Comparison of ENCODE assay signal across 14 cellular contexts in genomic region chr14:36256131-36256801, GRCh38.
DNase-seq lines count a peak whose midpoint lies in the region; ATAC-seq, FAIRE-seq and TF ChIP-seq lines count a peak whose summit lies in the region.
"Had no signal": no experiment of that assay in that cellular context is flagged by ENCODE, and none has a peak within 500 bp of the region (broad histone marks: within the 10 kb centered on the region; RNA-seq: fewer than 3 reads in every experiment).

No MANE protein-coding gene starts in this region.

- H2AFZ ChIP-seq in H1 (ENCODE audit: low read length) = 0 out of 2 replicates have a peak overlapping the region, but pooled peaks have one; percentile 13

- CTCF ChIA-PET in H1 (lab: Charles Lee; ENCODE audit: partially characterized antibody) = interaction anchor here (1.0 to 3.4 kb wide), 4 partner anchors 11 to 118 kb away, joined by 3 to 17 read pairs (median 7); no protein-coding TSS in a partner anchor

- DNase-seq in GM03348 (ENCODE audit: low spot score) = peak; percentile 36
- DNase-seq in MV-4-11 (lab: John Stamatoyannopoulos, UW) = peak; percentile 84
- no peak for DNase-seq in H1 (ENCODE audit: low read depth in 1 of 2, low spot score in 2 of 2)
- DNase-seq in omental fat pad (ENCODE audit: low spot score) = no peak
- DNase-seq in posterior cingulate gyrus = no peak
- no peak for DNase-seq in effector CD4-positive, alpha-beta T cell
- DNase-seq in GOT3 (lab: John Stamatoyannopoulos, UW) = no peak
- DNase-seq: activated CD4-positive, alpha-beta memory T cell treated with anti-CD3 and anti-CD28 coated beads for 36 hours; foreskin fibroblast; midbrain; SHP77 treated with DMSO at 0.1 percent for 48 hours had no signal

- no peak overlapping the region for H2BK15ac ChIP-seq in H1 (ENCODE audit: low read length)

- H3K27me3 ChIP-seq in H1 (replicated peaks in 1 of 4; ENCODE audit: control insufficient read depth in 3 of 4, extremely low read depth in 1 of 4, insufficient read depth in 3 of 4, low read length in 3 of 4) = no peaks in the 10 kb centered on the region
- H3K27me3 ChIP-seq: ascending aorta had no signal

- no peak overlapping the region for H3K23ac ChIP-seq in H1 (ENCODE audit: insufficient read length)

- no peak overlapping the region for H4K8ac ChIP-seq in H1 (ENCODE audit: extremely low read depth, insufficient read depth, low read length)

- H3K4ac ChIP-seq in H1 (replicated peaks; ENCODE audit: insufficient read length, low read depth, low read length) = no peak overlapping the region

- no peaks in the 10 kb centered on the region for H3K23me2 ChIP-seq in H1 (ENCODE audit: low read depth, low read length)

- H3K36me3 ChIP-seq in H1 (ENCODE audit: control insufficient read depth in 2 of 4, insufficient read depth in 4 of 4, low read length in 3 of 4) = no peaks in the 10 kb centered on the region
- H3K36me3 ChIP-seq: ascending aorta, HAP-1 had no signal

- ATAC-seq in omental fat pad (ENCODE audit: low FRiP score) (peak; percentile 54), GM21526 (IDR thresholded peaks at IDR 0.05; ENCODE audit: low FRiP score, unreplicated experiment) (no peak)

- no peak overlapping the region for H3K27ac ChIP-seq in H1 (ENCODE audit: low read depth, low read length)
- H3K27ac ChIP-seq: ascending aorta had no signal

- no peak overlapping the region for H2BK20ac ChIP-seq in H1 (ENCODE audit: low read length)

- no peak for FAIRE-seq in H1 (lab: Jason Lieb, UNC)

- WGBS in H1 (ENCODE audit: extremely low coverage in 1 of 2, insufficient coverage in 1 of 2, insufficient read length in 1 of 2, insufficient replicate concordance in 2 of 2, low coverage in 1 of 2, low lambda C conversion rate in 2 of 2, missing lambda C conversion rate in 1 of 2), 2 experiments = 90% methylated on average over 7 of the region's 7 CpGs; no CpG with 5 or more reads in 1 of the 2 experiments

- TF ChIP-seq CTCF in H1 (IDR thresholded peaks at IDR 0.05; ENCODE audit: control extremely low read depth in 1 of 3, insufficient read depth in 1 of 3, low read depth in 1 of 3, low read length in 3 of 3) (no peak), omental fat pad (IDR thresholded peaks at IDR 0.05) (no peak)

- H4K5ac ChIP-seq in H1 (ENCODE audit: insufficient read length, low read depth, low read length) = no peak overlapping the region

- no peaks in the 10 kb centered on the region for H3K4me1 ChIP-seq in H1 (replicated peaks in 1 of 4; ENCODE audit: control insufficient read depth in 3 of 4, insufficient read depth in 4 of 4, low read length in 3 of 4)
- H3K4me1 ChIP-seq: ascending aorta had no signal

- no peak for TF ChIP-seq POLR2A in H1 (IDR thresholded peaks at IDR 0.05; ENCODE audit: control extremely low read depth in 1 of 2, low read depth in 2 of 2, low read length in 2 of 2)

- TF ChIP-seq EP300 in H1 (IDR thresholded peaks at IDR 0.05; ENCODE audit: borderline replicate concordance in 1 of 2, low read depth in 2 of 2, low read length in 2 of 2) = no peak

- H3K79me1 ChIP-seq in H1 (ENCODE audit: low read depth, low read length) = no peaks in the 10 kb centered on the region

- H2BK120ac ChIP-seq in H1 (replicated peaks; ENCODE audit: low read depth, low read length) = no peak overlapping the region

- H3K4me3 ChIP-seq in H1 (ENCODE audit: extremely low read depth in 1 of 4, insufficient read depth in 2 of 4, low read depth in 3 of 4, low read length in 4 of 4) = no peak overlapping the region
- H3K4me3 ChIP-seq: ascending aorta, HAP-1 had no signal

- no peaks in the 10 kb centered on the region for H3K79me2 ChIP-seq in H1 (ENCODE audit: control insufficient read depth in 1 of 2, insufficient read depth in 2 of 2, low read length in 2 of 2)

- POLR2A ChIA-PET in H1 (lab: Charles Lee; ENCODE audit: partially characterized antibody) = no interaction called here

- H3K9ac ChIP-seq in H1 (replicated peaks in 1 of 4; ENCODE audit: extremely low read depth in 1 of 4, low read depth in 3 of 4, low read length in 3 of 4) = no peak overlapping the region

- no peak overlapping the region for H3K56ac ChIP-seq in H1 (replicated peaks; ENCODE audit: insufficient read length, low read depth, low read length)

- no peak for TF ChIP-seq RAD21 in H1 (IDR thresholded peaks at IDR 0.05 in 1 of 2, conservative IDR thresholded peaks at IDR 0.05 in 1 of 2; ENCODE audit: low read depth in 2 of 2, low read length in 2 of 2)

- no peak overlapping the region for H3K18ac ChIP-seq in H1 (ENCODE audit: extremely low read depth, low read length)

- no peak overlapping the region for H2BK12ac ChIP-seq in H1 (ENCODE audit: low read depth, low read length)

- intact Hi-C loops in posterior cingulate gyrus (cut with DNase I) = no loop called here

- no peak overlapping the region for H4K91ac ChIP-seq in H1 (replicated peaks; ENCODE audit: insufficient read length, low read length)

- no peaks in the 10 kb centered on the region for H4K20me1 ChIP-seq in H1 (replicated peaks in 1 of 2; ENCODE audit: control insufficient read depth in 1 of 2, insufficient read depth in 2 of 2, low read length in 2 of 2)

- H2BK5ac ChIP-seq in H1 (ENCODE audit: low read depth, low read length) = no peak overlapping the region

- no peak overlapping the region for H3K4me2 ChIP-seq in H1 (ENCODE audit: insufficient read depth in 1 of 2, low read depth in 2 of 2, low read length in 2 of 2)

- no peak overlapping the region for H3K14ac ChIP-seq in H1 (ENCODE audit: insufficient read length)

- no peak overlapping the region for H2AK5ac ChIP-seq in H1 (ENCODE audit: low read depth, low read length)

- H3K9me3 ChIP-seq in H1 (ENCODE audit: insufficient read depth in 2 of 2, low read depth in 1 of 2, low read length in 1 of 2) = no peaks in the 10 kb centered on the region
- H3K9me3 ChIP-seq: ascending aorta, HAP-1 had no signal

TF ChIP-seq in H1, 55 proteins besides CTCF, POLR2A, EP300 and RAD21:
- TF ChIP-seq KDM5A (IDR thresholded peaks at IDR 0.05; ENCODE audit: low read length) = no peak

Comparison
In these comparisons a context has a peak if more than half of its experiments do, and no peak if none do; other contexts are left out.
1. DNase-seq: peak in GM03348 (single experiment) and MV-4-11 (single experiment); none in H1 (0 of 2), omental fat pad (single experiment), posterior cingulate gyrus (0 of 10), effector CD4-positive, alpha-beta T cell (single experiment) and GOT3 (single experiment).